21 cellular contexts compared by ENCODE assay signal in genomic region chr13:79898202-79898826, GRCh38.
DNase-seq lines count a peak whose midpoint lies in the region; ATAC-seq and TF ChIP-seq lines count a peak whose summit lies in the region.
"Had no signal": no experiment of that assay in that cellular context is flagged by ENCODE, and none has a peak within 500 bp of the region (broad histone marks: within the 10 kb centered on the region; RNA-seq: fewer than 3 reads in every experiment).

No MANE protein-coding gene starts in this region.

- intact Hi-C loops in A673 (cut with micrococcal nuclease; ENCODE audit: unreplicated experiment) = loop anchor here (5.0 kb wide), 1 partner anchor 184 kb away; no protein-coding TSS in a partner anchor

- no peak overlapping the region for H3K18ac ChIP-seq in neuronal stem cell (ENCODE audit: low read length)

- H3K14ac ChIP-seq in neuronal stem cell (ENCODE audit: low read length) = no peak overlapping the region

- H3K36me3 ChIP-seq in A673 (ENCODE audit: insufficient read depth, low read length, poor library complexity, severe bottlenecking) = no peaks in the 10 kb centered on the region
- H3K36me3 ChIP-seq in Loucy (ENCODE audit: insufficient read depth, low read length) = no peaks in the 10 kb centered on the region
- H3K36me3 ChIP-seq in neuronal stem cell (replicated peaks in 1 of 2; ENCODE audit: control insufficient read depth in 2 of 2, insufficient read depth in 2 of 2, low read length in 2 of 2) = no peaks in the 10 kb centered on the region
- H3K36me3 ChIP-seq: SJSA1 had no signal

- no peaks in the 10 kb centered on the region for H4K20me1 ChIP-seq in Loucy (ENCODE audit: insufficient read depth, low read length, poor library complexity, severe bottlenecking)

- ATAC-seq in GM18520 (IDR thresholded peaks at IDR 0.05; ENCODE audit: unreplicated experiment) = no peak
- ATAC-seq: A549; CD8-positive, alpha-beta T cell had no signal

- no peaks in the 10 kb centered on the region for H3K27me3 ChIP-seq in A673 (replicated peaks; ENCODE audit: insufficient read depth, low read depth, low read length, poor library complexity)
- no peaks in the 10 kb centered on the region for H3K27me3 ChIP-seq in Loucy (ENCODE audit: insufficient read depth, low read length, poor library complexity, severe bottlenecking)
- no peaks in the 10 kb centered on the region for H3K27me3 ChIP-seq in neuronal stem cell (ENCODE audit: control insufficient read depth in 3 of 3, insufficient read depth in 3 of 3, low read depth in 1 of 3, low read length in 3 of 3)
- H3K27me3 ChIP-seq: SJSA1 had no signal

- no peak overlapping the region for H4K91ac ChIP-seq in neuronal stem cell (ENCODE audit: low read depth, low read length, poor library complexity)

- no peak overlapping the region for H2AK5ac ChIP-seq in neuronal stem cell (ENCODE audit: low read depth, low read length)

- H3K4me3 ChIP-seq in A673 (ENCODE audit: low read depth, low read length, poor library complexity, severe bottlenecking) (no peak overlapping the region), Loucy (ENCODE audit: low read length, poor library complexity, severe bottlenecking) (no peak overlapping the region), neuronal stem cell (ENCODE audit: low read length in 2 of 2) (no peak overlapping the region)
- H3K4me3 ChIP-seq: A549, SJSA1 had no signal

- H3K9me2 ChIP-seq in Loucy (replicated peaks; ENCODE audit: low read depth, low read length) = no peaks in the 10 kb centered on the region

- no peak overlapping the region for H2BK12ac ChIP-seq in neuronal stem cell (ENCODE audit: low read length)

- H2AFZ ChIP-seq in Loucy (ENCODE audit: low read length) (peak overlapping the region; percentile 45; the same call in 1 of the 2 replicates), neuronal stem cell (ENCODE audit: low read length) (peak overlapping the region; percentile 7)

- no peak overlapping the region for H2BK5ac ChIP-seq in neuronal stem cell (ENCODE audit: low read length)

- no peaks in the 10 kb centered on the region for H3K79me1 ChIP-seq in neuronal stem cell (ENCODE audit: low read depth, low read length)

- no peak overlapping the region for H2BK15ac ChIP-seq in neuronal stem cell (ENCODE audit: low read length)

- H3K9ac ChIP-seq in Loucy (ENCODE audit: low read depth, low read length, poor library complexity, severe bottlenecking) (no peak overlapping the region), neuronal stem cell (ENCODE audit: low read depth, low read length, poor library complexity) (no peak overlapping the region)

- WGBS in neuronal stem cell (ENCODE audit: extremely low coverage in 2 of 2, insufficient read length in 2 of 2, insufficient replicate concordance in 1 of 2), 2 donors = no CpG with 5 or more reads among the region's 2 CpGs

- no TSS peak for BruUV-seq in A673 (replicated peaks; lab: Mats Ljungman, UMichigan)

- TF ChIP-seq CTCF in A673 (conservative IDR thresholded peaks at IDR 0.05; ENCODE audit: low read depth, low read length) = no peak
- TF ChIP-seq CTCF in Loucy (conservative IDR thresholded peaks at IDR 0.05; ENCODE audit: low read length) = no peak

- DNase-seq in A673 (ENCODE audit: low spot score) (peak; percentile 53), G401 (ENCODE audit: low spot score) (peak; percentile 74), neuronal stem cell (ENCODE audit: low spot score) (no peak), NCI-H2081 (lab: John Stamatoyannopoulos, UW) (no peak), HT-29 (ENCODE audit: low spot score) (no peak)
- DNase-seq: Calu3; CD8-positive, alpha-beta T cell; GDM1; GOT3; HCEC 1CT; KG1; MV-4-11; NCI-H1105 treated with DMSO at 0.1 percent for 48 hours; NCI-H2029 treated with DMSO at 0.1 percent for 48 hours; NCI-H2171; NCI-H524 treated with DMSO at 0.1 percent for 48 hours; OCI-M1 had no signal

- no peak overlapping the region for H2BK120ac ChIP-seq in neuronal stem cell (ENCODE audit: low read depth, low read length)

- H3K79me2 ChIP-seq in Loucy (ENCODE audit: insufficient read depth, low read length) = no peaks in the 10 kb centered on the region

- no peak overlapping the region for H3K23ac ChIP-seq in neuronal stem cell (ENCODE audit: low read depth, low read length, poor library complexity)

- no peaks in the 10 kb centered on the region for H3F3A ChIP-seq in Loucy (ENCODE audit: low read depth)

- H3K4me1 ChIP-seq in A673 (ENCODE audit: insufficient read depth, low read length, poor library complexity, severe bottlenecking) (peaks cover 33% of the 10 kb centered on the region), Loucy (ENCODE audit: insufficient read depth, low read length, poor library complexity, severe bottlenecking) (peaks cover 12% of the 10 kb centered on the region), neuronal stem cell (ENCODE audit: control insufficient read depth in 2 of 2, insufficient read depth in 1 of 2, low read depth in 1 of 2, low read length in 2 of 2) (peaks cover 0 to 3% of the 10 kb centered on the region in 2 donors)
- H3K4me1 ChIP-seq: A549 had no signal

- in situ Hi-C loops in G401 (cut with HindIII; ENCODE audit: low sequenced_read_pairs) = no loop called here

- H3K27ac ChIP-seq in A673 (ENCODE audit: low read depth, low read length, poor library complexity, severe bottlenecking) (peak overlapping the region; percentile 3), neuronal stem cell (replicated peaks; ENCODE audit: low read length) (no peak overlapping the region)
- H3K27ac ChIP-seq: A549, SJSA1 had no signal

- H3K4me2 ChIP-seq in Loucy (ENCODE audit: low read depth, low read length, poor library complexity, severe bottlenecking) (no peak overlapping the region), neuronal stem cell (ENCODE audit: insufficient read depth, low read length, poor library complexity, severe bottlenecking) (no peak overlapping the region)
- H3K4me2 ChIP-seq: A549 had no signal

- H3K4ac ChIP-seq in neuronal stem cell (ENCODE audit: low read length) = no peak overlapping the region

- POLR2A ChIA-PET in A673 (lab: Charles Lee; ENCODE audit: low non-redundant PET) = no interaction called here

- CTCF ChIA-PET in A673 (lab: Charles Lee) = no interaction called here

- H3K9me3 ChIP-seq in A673 (ENCODE audit: low read depth, low read length, poor library complexity, severe bottlenecking) (no peaks in the 10 kb centered on the region), Loucy (ENCODE audit: insufficient read depth, low read depth, low read length) (no peaks in the 10 kb centered on the region), neuronal stem cell (replicated peaks in 1 of 2; ENCODE audit: control insufficient read depth in 2 of 2, insufficient read depth in 1 of 2, low read depth in 1 of 2, low read length in 2 of 2) (peaks cover 0 to 4% of the 10 kb centered on the region in 2 donors)
- H3K9me3 ChIP-seq: A549 had no signal

- H4K8ac ChIP-seq in neuronal stem cell (ENCODE audit: low read depth, low read length) = no peak overlapping the region

Comparison
In these comparisons a context has a peak if more than half of its experiments do, and no peak if none do; other contexts are left out.
1. DNase-seq: peak in A673 (single experiment) and G401 (single experiment); none in neuronal stem cell (single experiment), NCI-H2081 (0 of 2) and HT-29 (single experiment).